Comparison of ENCODE assay signal across 8 cellular contexts in the genomic region with DNA sequence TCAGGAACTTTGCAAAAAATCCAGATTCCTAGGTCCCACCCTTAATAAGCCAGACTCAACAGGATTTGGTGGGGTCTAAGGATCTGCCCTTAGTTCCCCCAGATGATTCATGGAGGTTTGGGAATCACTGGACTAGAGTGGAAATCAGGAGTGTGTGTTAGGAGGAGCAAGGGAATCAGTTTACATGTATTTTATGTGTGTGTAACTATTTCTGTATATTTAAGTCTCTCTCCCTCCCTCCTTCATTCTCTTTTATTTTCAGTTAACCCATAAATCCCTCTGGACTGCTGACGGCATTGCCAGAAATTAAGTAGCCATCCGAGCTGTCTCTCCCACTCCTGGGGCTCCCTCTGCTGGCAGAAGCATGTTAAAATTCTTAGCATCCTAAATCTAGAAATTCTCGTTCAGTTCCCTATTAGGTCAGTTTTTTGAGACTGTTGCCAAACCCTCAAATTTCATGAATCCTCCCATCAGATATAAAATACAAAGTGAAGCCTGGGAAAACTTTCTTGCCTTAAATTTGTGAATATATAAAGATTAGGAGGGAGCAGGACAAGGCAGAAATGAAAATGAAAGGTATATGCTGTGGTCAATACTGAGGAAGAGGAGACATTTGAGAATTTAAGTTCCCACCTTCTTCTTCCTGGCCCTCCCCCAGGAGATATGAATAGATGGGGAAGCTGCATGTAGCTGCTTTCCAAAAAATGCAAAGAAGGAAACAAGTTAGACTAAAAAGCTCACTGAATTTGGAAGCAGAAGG. TPM values are rescaled to one million over a fixed set of nuclear protein-coding genes. Genes with fewer than 3 reads are reported as not detected.
A peak's percentile ranks its signal among the peaks of the same experiment; 100 is the strongest.
DNase-seq lines count a peak whose midpoint lies in the region; ATAC-seq, FAIRE-seq and TF ChIP-seq lines count a peak whose summit lies in the region.

No MANE protein-coding gene starts in this region.

- no peak overlapping the region for H2AFZ ChIP-seq in osteoblast (ENCODE audit: low read length)

- 1% methylated on average over 3 of the region's 3 CpGs for WGBS in thyroid gland, 2 donors

- no peaks in the 10 kb centered on the region for H3K36me3 ChIP-seq in osteoblast (ENCODE audit: insufficient read depth, low read length)
- no peaks in the 10 kb centered on the region for H3K36me3 ChIP-seq in thyroid gland

- H3K27me3 ChIP-seq in osteoblast (ENCODE audit: insufficient read depth, low read length): peaks cover 18% of the 10 kb centered on the region
- H3K27me3 ChIP-seq in thyroid gland: no peaks in the 10 kb centered on the region

- FAIRE-seq in frontal cortex (lab: Jason Lieb, UNC): peak; percentile 13

- peak; percentile 76 for ATAC-seq in GM19455 (IDR thresholded peaks at IDR 0.05; ENCODE audit: unreplicated experiment)

- no peak overlapping the region for H3K27ac ChIP-seq in C4-2B
- no peak overlapping the region for H3K27ac ChIP-seq in osteoblast (ENCODE audit: low read depth, low read length)
- no peak overlapping the region for H3K27ac ChIP-seq in thyroid gland

- no peak for TF ChIP-seq POLR2A in thyroid gland (IDR thresholded peaks at IDR 0.05)

- peaks cover 10% of the 10 kb centered on the region for H3K4me1 ChIP-seq in osteoblast (ENCODE audit: insufficient read depth, low read length)
- no peaks in the 10 kb centered on the region for H3K4me1 ChIP-seq in thyroid gland

- no peaks in the 10 kb centered on the region for H3K79me2 ChIP-seq in osteoblast (ENCODE audit: insufficient read depth, low read length)

- intact Hi-C loops in thyroid gland (cut with DNase I): loop anchor here (5.0 to 10.0 kb wide), 2 partner anchors 88 to 116 kb away; no protein-coding TSS in a partner anchor

- TF ChIP-seq CTCF in C4-2B (conservative IDR thresholded peaks at IDR 0.05) (peak; percentile 93), osteoblast (IDR thresholded peaks at IDR 0.05; ENCODE audit: extremely low read depth, low read depth, low read length) (peak; percentile 94), thyroid gland (IDR thresholded peaks at IDR 0.05) (peak; percentile 62 to 89 (median 79))

- no peaks in the 10 kb centered on the region for H4K20me1 ChIP-seq in osteoblast (ENCODE audit: insufficient read depth, low read length)

- H3K4me3 ChIP-seq in osteoblast (ENCODE audit: insufficient read depth, low read length) (no peak overlapping the region), thyroid gland (replicated peaks in 1 of 3) (no peak overlapping the region)

- no peak overlapping the region for H3K4me2 ChIP-seq in osteoblast (ENCODE audit: insufficient read depth, low read length)

- no peaks in the 10 kb centered on the region for H3K9me3 ChIP-seq in osteoblast (ENCODE audit: low read depth, low read length)
- no peaks in the 10 kb centered on the region for H3K9me3 ChIP-seq in thyroid gland

- DNase-seq in LoVo (ENCODE audit: low spot score): peak; percentile 73
- DNase-seq in SHP77 treated with DMSO at 0.1 percent for 48 hours (lab: John Stamatoyannopoulos, UW): peak; percentile 14
- peak; percentile 44 for DNase-seq in activated effector memory CD4-positive, alpha-beta T cell treated with Interleukin-2 at 50 U/mL for 16 hours
- DNase-seq in frontal cortex (ENCODE audit: low spot score in 2 of 2): peak in 1 of 2 donors; percentile 50
- DNase-seq in osteoblast (ENCODE audit: insufficient read length, low spot score, missing footprints): peak; percentile 75
- DNase-seq in thyroid gland: peak; percentile 61 to 76

RNA-seq across cellular contexts. Expression of a gene that starts 11.7 kb away (rescaled TPM):
- not detected for total RNA-seq in frontal cortex
- total RNA-seq in osteoblast: 0.88 and 1.8 TPM in 2 replicates
- 10 to 100 TPM in 1 of 4 donors, 1 to 10 TPM in 3; 1.1 to 20.7 (median 2.4) TPM for total RNA-seq in thyroid gland

RNA-seq across cellular contexts. Expression of a gene that starts 17.7 kb away (rescaled TPM):
- 1.6 TPM for total RNA-seq in frontal cortex
- total RNA-seq in osteoblast: 10.5 and 11.2 TPM in 2 replicates
- 10 to 100 TPM in 2 of 4 donors, 1 to 10 TPM in 2; 6.5 to 43.7 (median 10.7) TPM for total RNA-seq in thyroid gland

RNA-seq across cellular contexts. Expression of a gene that starts 40.7 kb away (rescaled TPM):
- 0.82 TPM for total RNA-seq in frontal cortex
- total RNA-seq in osteoblast: 5.4 and 9.7 TPM in 2 replicates
- 1 to 10 TPM in 3 of 4 donors, under 1 TPM in 1; 0.56 to 5.6 (median 2.7) TPM for total RNA-seq in thyroid gland
